In genomic region chrX:115486510-115486909, GRCh38 we compare ENCODE assay signal across 8 cellular contexts.
"Had no signal": no experiment of that assay in that cellular context is flagged by ENCODE, and none has a peak within 500 bp of the region (broad histone marks: within the 10 kb centered on the region; RNA-seq: fewer than 3 reads in every experiment).

No MANE protein-coding gene starts in this region.

- H3K4me3 ChIP-seq: GM12878 had no signal

- ATAC-seq: GM12878 had no signal

- FAIRE-seq: G401.6, GM12878, GM12891, GM12892, GM18507, GM19239 had no signal

- DNase-seq: GDM1, GF-D8 had no signal
